ENCODE assay signal across 8 cellular contexts in genomic region chr10:22325272-22325947, GRCh38. TPM values are rescaled to one million over a fixed set of nuclear protein-coding genes. Genes with fewer than 3 reads are reported as not detected.
A peak's percentile ranks its signal among the peaks of the same experiment; 100 is the strongest.
DNase-seq lines count a peak whose midpoint lies in the region; ATAC-seq and TF ChIP-seq lines count a peak whose summit lies in the region.

No MANE protein-coding gene starts in this region.

- intact Hi-C loops in heart left ventricle (cut with DNase I) (loop anchor here in 6 of 10 donors (5.0 to 10.0 kb wide), 6 partner anchors 321 to 801 kb away; partner anchors contain the start of genes DNAJC1 (in 2 of the 6), PIP4K2A (in 1 of the 6) and SKIDA1 (in 1 of the 6)), ovary (cut with DNase I) (loop anchor here in 3 of 4 donors (10.0 kb wide), 3 partner anchors 321 to 821 kb away; partner anchors contain the start of gene DNAJC1 (in 1 of the 3))

- H3K9me3 Mint-ChIP-seq in IgD-negative memory B cell: no peaks in the 10 kb centered on the region

- H3K36me3 ChIP-seq in heart left ventricle (peaks cover 0 to 42% (median 40%) of the 10 kb centered on the region in 9 donors), ovary (no peaks in the 10 kb centered on the region)

- no peak for TF ChIP-seq EP300 in ovary (IDR thresholded peaks at IDR 0.05)

- peak overlapping the region; percentile 87 to 96 (median 94) for H3K4me3 Mint-ChIP-seq in IgD-negative memory B cell

- H3K27me3 ChIP-seq in heart left ventricle: peaks cover 0 to 29% (median 0%) of the 10 kb centered on the region in 9 donors
- H3K27me3 ChIP-seq in ovary: no peaks in the 10 kb centered on the region

- peak overlapping the region; percentile 28 to 76 (median 62) for H3K4me3 ChIP-seq in heart left ventricle
- H3K4me3 ChIP-seq in ovary: peak overlapping the region; percentile 55

- DNase-seq in Daoy (ENCODE audit: low read depth): peak; percentile 56
- DNase-seq in T follicular helper cell (ENCODE audit: low read depth): peak; percentile 71
- peak; percentile 53 for DNase-seq in amniotic epithelial cell (ENCODE audit: low read depth)
- DNase-seq in heart left ventricle: peak; percentile 80 to 89 (median 85)
- DNase-seq in ovary: peak; percentile 78 to 88 (median 86)
- DNase-seq in NCI-H1694 treated with DMSO at 0.1 percent for 48 hours (lab: John Stamatoyannopoulos, UW): no peak

- H3K27ac Mint-ChIP-seq in IgD-negative memory B cell: peak overlapping the region; percentile 95 to 98 (median 96)

- H3K4me1 ChIP-seq in heart left ventricle: peaks cover 0 to 42% (median 31%) of the 10 kb centered on the region in 12 donors
- H3K4me1 ChIP-seq in ovary (ENCODE audit: insufficient read depth): peaks cover 3% of the 10 kb centered on the region

- TF ChIP-seq CTCF in heart left ventricle (IDR thresholded peaks at IDR 0.05) (no peak), ovary (IDR thresholded peaks at IDR 0.05) (no peak)

- 0 to 2% (median 1%) methylated on average over 21 to 82 of the region's 82 CpGs for WGBS in heart left ventricle, 4 donors
- whole genome bisulfite sequencing in ovary, 3 donors: 0 to 1% (median 1%) methylated on average over 16 to 82 of the region's 82 CpGs

- peak; percentile 51 for ATAC-seq in GM21529 (IDR thresholded peaks at IDR 0.05; ENCODE audit: unreplicated experiment)
- ATAC-seq in heart left ventricle: peak in 3 of 4 donors; percentile 54 to 67 (median 55)

- TF ChIP-seq POLR2A in heart left ventricle (IDR thresholded peaks at IDR 0.05): no peak
- no peak for TF ChIP-seq POLR2A in ovary (IDR thresholded peaks at IDR 0.05)

- H3K9me3 ChIP-seq in heart left ventricle (no peaks in the 10 kb centered on the region), ovary (no peaks in the 10 kb centered on the region)

- no peaks in the 10 kb centered on the region for H3K36me3 Mint-ChIP-seq in IgD-negative memory B cell

- H3K27me3 Mint-ChIP-seq in IgD-negative memory B cell: peaks cover 14% of the 10 kb centered on the region

- peaks cover 29 to 44% (median 38%) of the 10 kb centered on the region in 3 donors for H3K4me1 Mint-ChIP-seq in IgD-negative memory B cell

- H3K27ac ChIP-seq in heart left ventricle (peak overlapping the region in 11 of 12 donors; percentile 48 to 77 (median 65)), ovary (peak overlapping the region; percentile 22 to 33)

RNA-seq across cellular contexts. Expression of gene BMI1, which starts 4.5 kb away (rescaled TPM):
- 83.7 and 96.8 TPM in 2 replicates for total RNA-seq in Daoy (2014; rRNA removed; shearing (Covaris generic))
- polyA plus RNA-seq in IgD-negative memory B cell: 37.9 TPM
- 10 to 100 TPM; 27.2 to 48.5 (median 31.1) TPM for total RNA-seq in heart left ventricle
- polyA plus RNA-seq in heart left ventricle: 10 to 100 TPM; 10.6 to 35.4 TPM
- total RNA-seq in ovary: 10 to 100 TPM; 18.7 to 53.8 (median 39.6) TPM
- polyA plus RNA-seq in ovary: 10 to 100 TPM; 25.3 to 63.3 TPM

RNA-seq across cellular contexts. Expression of gene COMMD3, which starts 9.2 kb away (rescaled TPM):
- 33.4 and 47.7 TPM in 2 replicates for total RNA-seq in Daoy (2014; rRNA removed; shearing (Covaris generic))
- polyA plus RNA-seq in IgD-negative memory B cell: 85.0 TPM
- 10 to 100 TPM; 44.4 to 88.3 (median 74.1) TPM for total RNA-seq in heart left ventricle
- polyA plus RNA-seq in heart left ventricle: 10 to 100 TPM; 64.4 to 88.5 TPM
- total RNA-seq in ovary: 10 to 100 TPM; 18.8 to 42.3 (median 31.4) TPM
- polyA plus RNA-seq in ovary: 10 to 100 TPM; 39.7 to 54.5 TPM

RNA-seq across cellular contexts. Expression of gene SPAG6, which starts 19.9 kb away (rescaled TPM):
- 0.74 TPM in 1 of 2 replicates, not detected in the other for total RNA-seq in Daoy (2014; rRNA removed; shearing (Covaris generic))
- polyA plus RNA-seq in IgD-negative memory B cell (not detected), heart left ventricle (not detected), ovary (under 1 TPM; 0.04 to 0.23 TPM)
- total RNA-seq in heart left ventricle (under 1 TPM in 1 of 9 donors, not detected in 8; 0.42 TPM), ovary (10 to 100 TPM in 1 of 7 donors, 1 to 10 TPM in 1, under 1 TPM in 3, not detected in 2; 0.50 to 22.1 (median 0.95) TPM)
